11 cellular contexts compared by ENCODE assay signal in genomic region chr20:48683467-48684175, GRCh38.
A peak's percentile ranks its signal among the peaks of the same experiment; 100 is the strongest.
DNase-seq lines count a peak whose midpoint lies in the region; ATAC-seq and TF ChIP-seq lines count a peak whose summit lies in the region.
"Had no signal": no experiment of that assay in that cellular context is flagged by ENCODE, and none has a peak within 500 bp of the region (broad histone marks: within the 10 kb centered on the region; RNA-seq: fewer than 3 reads in every experiment).

No MANE protein-coding gene starts in this region.

- TF ChIP-seq POLR2A in gastroesophageal sphincter (IDR thresholded peaks at IDR 0.05) (no peak), sigmoid colon (IDR thresholded peaks at IDR 0.05) (no peak)

- TF ChIP-seq CTCF in gastroesophageal sphincter (IDR thresholded peaks at IDR 0.05) (no peak), sigmoid colon (IDR thresholded peaks at IDR 0.05) (no peak)

- H3K27ac ChIP-seq in CD8-positive, alpha-beta memory T cell (ENCODE audit: low read depth, low read length) = no peak overlapping the region
- H3K27ac ChIP-seq in gastroesophageal sphincter = peak overlapping the region in 3 of 4 donors; percentile 54 to 62 (median 61)
- peak overlapping the region; percentile 28 to 52 (median 44) for H3K27ac ChIP-seq in sigmoid colon
- H3K27ac ChIP-seq in caudate nucleus (ENCODE audit: low read depth, low read length) = no peak overlapping the region

- TF ChIP-seq EP300 in gastroesophageal sphincter (IDR thresholded peaks at IDR 0.05) (no peak), sigmoid colon (IDR thresholded peaks at IDR 0.05) (no peak)

- no peak overlapping the region for H3K4me3 Mint-ChIP-seq in CD8-positive, alpha-beta memory T cell
- H3K4me3 Mint-ChIP-seq in T-cell = no peak overlapping the region
- H3K4me3 Mint-ChIP-seq in effector memory CD8-positive, alpha-beta T cell = no peak overlapping the region

- no peaks in the 10 kb centered on the region for H3K4me1 ChIP-seq in CD8-positive, alpha-beta memory T cell (ENCODE audit: insufficient read depth, low read length)
- H3K4me1 ChIP-seq in gastroesophageal sphincter (peaks cover 0 to 61% (median 51%) of the 10 kb centered on the region in 3 donors), sigmoid colon (peaks cover 0 to 42% (median 39%) of the 10 kb centered on the region in 4 donors)

- H3K36me3 Mint-ChIP-seq in CD8-positive, alpha-beta memory T cell = peaks cover 0 to 55% (median 21%) of the 10 kb centered on the region in 3 donors
- peaks cover 43% of the 10 kb centered on the region for H3K36me3 Mint-ChIP-seq in T-cell
- peaks cover 42% of the 10 kb centered on the region for H3K36me3 Mint-ChIP-seq in effector memory CD8-positive, alpha-beta T cell (ENCODE audit: insufficient read depth)

- no peaks in the 10 kb centered on the region for H3K27me3 ChIP-seq in CD8-positive, alpha-beta memory T cell (ENCODE audit: insufficient read depth, low read length, poor library complexity, severe bottlenecking)
- H3K27me3 ChIP-seq in gastroesophageal sphincter = no peaks in the 10 kb centered on the region
- H3K27me3 ChIP-seq in sigmoid colon = no peaks in the 10 kb centered on the region

- ATAC-seq in T-cell (replicated peaks in 1 of 4) (no peak), gastroesophageal sphincter (no peak)
- no peak for ATAC-seq in effector memory CD8-positive, alpha-beta T cell (replicated peaks)

- peak overlapping the region in 7 of 8 donors; percentile 19 to 85 (median 37) for H3K27ac Mint-ChIP-seq in CD8-positive, alpha-beta memory T cell
- H3K27ac Mint-ChIP-seq in T-cell = peak overlapping the region; percentile 37 to 39
- H3K27ac Mint-ChIP-seq in effector memory CD8-positive, alpha-beta T cell = peak overlapping the region in 1 of 2 donors; percentile 54

- intact Hi-C loops in sigmoid colon (cut with DNase I) = no loop called here

- peaks cover 0 to 11% of the 10 kb centered on the region in 2 donors for H3K27me3 Mint-ChIP-seq in CD8-positive, alpha-beta memory T cell
- H3K27me3 Mint-ChIP-seq in T-cell = no peaks in the 10 kb centered on the region
- H3K27me3 Mint-ChIP-seq in effector memory CD8-positive, alpha-beta T cell = no peaks in the 10 kb centered on the region

- H3K4me3 ChIP-seq in CD8-positive, alpha-beta memory T cell (ENCODE audit: low read length) = no peak overlapping the region
- H3K4me3 ChIP-seq in gastroesophageal sphincter (no peak overlapping the region), sigmoid colon (no peak overlapping the region)

- no peaks in the 10 kb centered on the region for H3K9me3 ChIP-seq in CD8-positive, alpha-beta memory T cell (ENCODE audit: low read length)
- no peaks in the 10 kb centered on the region for H3K9me3 ChIP-seq in gastroesophageal sphincter
- no peaks in the 10 kb centered on the region for H3K9me3 ChIP-seq in sigmoid colon

- POLR2A ChIA-PET in CD8-positive, alpha-beta memory T cell (lab: Charles Lee) = interaction anchor here (0.7 kb wide), 1 partner anchor 90 kb away, joined by 3 read pairs; no protein-coding TSS in a partner anchor
- POLR2A ChIA-PET in T-cell (lab: Charles Lee) = no interaction called here

- CTCF ChIA-PET in CD8-positive, alpha-beta memory T cell (lab: Charles Lee) = interaction anchor here (0.9 to 3.4 kb wide), 3 partner anchors 12 to 221 kb away, joined by 6 to 12 read pairs (median 6); no protein-coding TSS in a partner anchor
- CTCF ChIA-PET in T-cell (lab: Charles Lee) = interaction anchor here in 1 of 2 donors (0.5 kb wide), 1 partner anchor 199 kb away, joined by 5 read pairs; no protein-coding TSS in a partner anchor

- DNase-seq in CD8-positive, alpha-beta memory T cell = no peak
- DNase-seq in T-cell = no peak
- DNase-seq in sigmoid colon = no peak
- DNase-seq in caudate nucleus (lab: John Stamatoyannopoulos, UW) = no peak
- no peak for DNase-seq in effector memory CD8-positive, alpha-beta T cell
- no peak for DNase-seq in GM19238 (ENCODE audit: insufficient read length, low spot score)
- DNase-seq in HPDE6-E6E7 (ENCODE audit: extremely low spot score) = no peak
- DNase-seq: activated CD8-positive, alpha-beta memory T cell treated with anti-CD3 and anti-CD28 coated beads for 24 hours; IMR-90; stimulated activated CD8-positive, alpha-beta memory T cell treated with anti-CD3 and anti-CD28 coated beads, Interleukin-4, amount 100 ng/mL, for 48 hours had no signal

- no peaks in the 10 kb centered on the region for H3K9me3 Mint-ChIP-seq in CD8-positive, alpha-beta memory T cell
- H3K9me3 Mint-ChIP-seq in T-cell = no peaks in the 10 kb centered on the region
- no peaks in the 10 kb centered on the region for H3K9me3 Mint-ChIP-seq in effector memory CD8-positive, alpha-beta T cell

- H3K4me1 Mint-ChIP-seq in CD8-positive, alpha-beta memory T cell = peaks cover 20 to 26% (median 25%) of the 10 kb centered on the region in 3 donors
- H3K4me1 Mint-ChIP-seq in T-cell = peaks cover 3 to 22% (median 7%) of the 10 kb centered on the region in 3 donors
- peaks cover 24 to 30% of the 10 kb centered on the region in 2 donors for H3K4me1 Mint-ChIP-seq in effector memory CD8-positive, alpha-beta T cell (ENCODE audit: low read depth in 2 of 2)

- 60 to 67% methylated on average over 4 to 9 of the region's 12 CpGs for WGBS in gastroesophageal sphincter (ENCODE audit: low coverage in 1 of 2), 2 donors
- 73 to 76% methylated on average over 12 of the region's 12 CpGs for WGBS in sigmoid colon, 2 donors

- H3K36me3 ChIP-seq in CD8-positive, alpha-beta memory T cell (ENCODE audit: insufficient read depth, low read length) = peaks cover 31% of the 10 kb centered on the region
- peaks cover 0 to 14% of the 10 kb centered on the region in 2 donors for H3K36me3 ChIP-seq in gastroesophageal sphincter
- peaks cover 0 to 4% (median 0%) of the 10 kb centered on the region in 4 donors for H3K36me3 ChIP-seq in sigmoid colon

Comparison
In these comparisons a context has a peak if more than half of its experiments do, and no peak if none do; other contexts are left out.
1. H3K27ac ChIP-seq: peak in gastroesophageal sphincter (3 of 4) and sigmoid colon (4 of 4); none in CD8-positive, alpha-beta memory T cell (single experiment) and caudate nucleus (single experiment).